Comparison of ENCODE assay signal across 1 cellular context in genomic region chr4:76886214-76886613, GRCh38.
A peak's percentile ranks its signal among the peaks of the same experiment; 100 is the strongest.
TF ChIP-seq lines count a peak whose summit lies in the region.

No MANE protein-coding gene starts in this region.

TF ChIP-seq in HepG2, 621 proteins besides CTCF, POLR2A, EP300 and RAD21 (continued from another document):
- TF ChIP-seq RARA (CRISPR knock-in tag; IDR thresholded peaks at IDR 0.05) (0 out of 2 replicates have a peak, but pooled peaks have one; percentile 15), RORA (CRISPR knock-in tag; IDR thresholded peaks at IDR 0.05) (no peak)
